8 cellular contexts compared by ENCODE assay signal in the genomic region with DNA sequence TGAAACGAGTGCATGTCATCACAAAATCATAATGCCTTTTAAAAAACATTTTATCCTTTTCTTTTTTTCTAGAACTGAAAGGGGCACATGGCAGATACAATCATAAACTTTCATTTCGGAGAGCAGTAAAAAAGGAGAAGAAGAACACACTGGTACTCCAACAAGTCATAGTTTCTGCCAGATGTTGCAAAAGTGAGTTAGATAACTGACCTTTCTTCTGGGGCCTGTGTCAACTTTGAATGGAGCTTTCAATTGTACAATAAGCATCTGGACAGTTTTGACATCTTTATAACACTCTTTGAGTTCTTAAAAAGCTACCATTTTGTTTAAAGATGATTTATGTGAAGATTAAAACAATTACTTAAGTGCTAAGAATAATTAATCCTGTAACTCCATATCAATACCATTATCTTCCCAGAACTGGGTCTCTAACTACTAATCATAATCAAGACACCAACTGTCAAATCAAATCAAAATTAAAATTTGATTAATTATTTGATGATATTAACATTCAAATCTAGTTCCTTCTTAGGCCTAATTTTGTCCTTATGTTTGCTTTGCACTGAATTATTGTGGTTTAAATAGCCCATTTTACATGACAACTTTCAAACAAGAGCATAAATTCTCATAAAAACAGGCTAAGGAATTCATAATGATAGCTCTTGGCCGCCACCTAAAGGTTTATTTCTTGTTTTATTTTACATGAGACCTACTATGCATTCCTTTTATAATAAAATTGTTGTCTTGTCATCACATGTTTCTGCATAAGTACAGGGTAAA.
DNase-seq lines count a peak whose midpoint lies in the region; ATAC-seq and TF ChIP-seq lines count a peak whose summit lies in the region.

No MANE protein-coding gene starts in this region.

- DNase-seq in GM03348 (ENCODE audit: low spot score) (peak; percentile 33), RWPE1 (ENCODE audit: low spot score) (no peak), foreskin melanocyte (peak; percentile 58)
- no peak for DNase-seq in stimulated activated naive CD8-positive, alpha-beta T cell treated with anti-CD3 and anti-CD28 coated beads, Interleukin-15, amount 100 ng/mL, for 72 hours
- no peak for DNase-seq in activated T-cell treated with anti-CD3 and anti-CD28 coated beads, Interleukin-2, amount 50 U/mL, for 24 hours

- H3K4me3 Mint-ChIP-seq in stimulated activated naive CD8-positive, alpha-beta T cell treated with anti-CD3 and anti-CD28 coated beads, Interleukin-15, amount 100 ng/mL, for 72 hours: no peak overlapping the region
- no peak overlapping the region for H3K4me3 Mint-ChIP-seq in activated T-cell treated with anti-CD3 and anti-CD28 coated beads, Interleukin-2, amount 50 U/mL, for 24 hours

- H3K27ac ChIP-seq in RWPE1: no peak overlapping the region

- peaks cover 16% of the 10 kb centered on the region for H3K27me3 Mint-ChIP-seq in stimulated activated naive CD8-positive, alpha-beta T cell treated with anti-CD3 and anti-CD28 coated beads, Interleukin-15, amount 100 ng/mL, for 72 hours
- no peaks in the 10 kb centered on the region for H3K27me3 Mint-ChIP-seq in activated T-cell treated with anti-CD3 and anti-CD28 coated beads, Interleukin-2, amount 50 U/mL, for 24 hours

- no peaks in the 10 kb centered on the region for H3K36me3 Mint-ChIP-seq in activated T-cell treated with anti-CD3 and anti-CD28 coated beads, Interleukin-2, amount 50 U/mL, for 24 hours (ENCODE audit: low read depth)

- H3K4me1 Mint-ChIP-seq in stimulated activated naive CD8-positive, alpha-beta T cell treated with anti-CD3 and anti-CD28 coated beads, Interleukin-15, amount 100 ng/mL, for 72 hours: no peaks in the 10 kb centered on the region
- no peaks in the 10 kb centered on the region for H3K4me1 Mint-ChIP-seq in activated T-cell treated with anti-CD3 and anti-CD28 coated beads, Interleukin-2, amount 50 U/mL, for 24 hours (ENCODE audit: low read depth)

- CTCF ChIA-PET in RWPE1 (lab: Yijun Ruan, JAX): interaction anchor here (0.6 to 2.1 kb wide), 9 partner anchors 20 to 1766 kb away, joined by 3 to 9 read pairs (median 3); a partner anchor contains a TSS

- POLR2A ChIA-PET in RWPE1 (lab: Yijun Ruan, JAX; ENCODE audit: low non-redundant PET): no interaction called here

- ATAC-seq in HG03469 (IDR thresholded peaks at IDR 0.05; ENCODE audit: unreplicated experiment): peak; percentile 30
- no peak for ATAC-seq in stimulated activated naive CD8-positive, alpha-beta T cell treated with anti-CD3 and anti-CD28 coated beads, Interleukin-15, amount 100 ng/mL, for 72 hours
- no peak for ATAC-seq in HG03521 (IDR thresholded peaks at IDR 0.05; ENCODE audit: unreplicated experiment)
- no peak for ATAC-seq in HG03196 (IDR thresholded peaks at IDR 0.05; ENCODE audit: unreplicated experiment)

- H3K9me3 Mint-ChIP-seq in stimulated activated naive CD8-positive, alpha-beta T cell treated with anti-CD3 and anti-CD28 coated beads, Interleukin-15, amount 100 ng/mL, for 72 hours: no peaks in the 10 kb centered on the region
- H3K9me3 Mint-ChIP-seq in activated T-cell treated with anti-CD3 and anti-CD28 coated beads, Interleukin-2, amount 50 U/mL, for 24 hours: no peaks in the 10 kb centered on the region

- H3K27ac Mint-ChIP-seq in stimulated activated naive CD8-positive, alpha-beta T cell treated with anti-CD3 and anti-CD28 coated beads, Interleukin-15, amount 100 ng/mL, for 72 hours: no peak overlapping the region
- H3K27ac Mint-ChIP-seq in activated T-cell treated with anti-CD3 and anti-CD28 coated beads, Interleukin-2, amount 50 U/mL, for 24 hours: no peak overlapping the region

- TF ChIP-seq CTCF in RWPE1 (conservative IDR thresholded peaks at IDR 0.05; ENCODE audit: low read depth): peak; percentile 64

Comparison
In these comparisons a context has a peak if more than half of its experiments do, and no peak if none do; other contexts are left out.
1. DNase-seq: peak in GM03348 (single experiment) and foreskin melanocyte (single experiment); none in RWPE1 (single experiment), stimulated activated naive CD8-positive, alpha-beta T cell treated with anti-CD3 and anti-CD28 coated beads, Interleukin-15, amount 100 ng/mL, for 72 hours (0 of 2) and activated T-cell treated with anti-CD3 and anti-CD28 coated beads, Interleukin-2, amount 50 U/mL, for 24 hours (single experiment).